ENCODE assay signal across 8 cellular contexts in genomic region chr11:67507242-67507890, GRCh38. TPM values are rescaled to one million over a fixed set of nuclear protein-coding genes. Genes with fewer than 3 reads are reported as not detected.
DNase-seq lines count a peak whose midpoint lies in the region; ATAC-seq lines count a peak whose summit lies in the region.

No MANE protein-coding gene starts in this region.

- no peaks in the 10 kb centered on the region for H3K27me3 ChIP-seq in esophagus (ENCODE audit: control insufficient read depth in 1 of 2, insufficient read depth in 2 of 2, low read length in 2 of 2)
- no peaks in the 10 kb centered on the region for H3K27me3 ChIP-seq in naive thymus-derived CD4-positive, alpha-beta T cell (ENCODE audit: control insufficient read depth in 2 of 2, insufficient read depth in 2 of 2, low read length in 2 of 2)

- H3K4me1 ChIP-seq in esophagus (ENCODE audit: control insufficient read depth in 2 of 2, insufficient read depth in 2 of 2, low read length in 1 of 2): peaks cover 12 to 27% of the 10 kb centered on the region in 2 donors
- H3K4me1 ChIP-seq in naive thymus-derived CD4-positive, alpha-beta T cell (ENCODE audit: control insufficient read depth in 2 of 2, insufficient read depth in 2 of 2, low read length in 2 of 2): peaks cover 40 to 45% of the 10 kb centered on the region in 2 donors

- peaks cover 0 to 1% of the 10 kb centered on the region in 2 donors for H3K36me3 ChIP-seq in esophagus (ENCODE audit: control insufficient read depth in 2 of 2, insufficient read depth in 2 of 2, low read length in 1 of 2)
- H3K36me3 ChIP-seq in naive thymus-derived CD4-positive, alpha-beta T cell (ENCODE audit: control insufficient read depth in 2 of 3, insufficient read depth in 3 of 3, low read length in 3 of 3): peaks cover 0 to 10% (median 0%) of the 10 kb centered on the region in 3 experiments

- H3K36me3 Mint-ChIP-seq in naive thymus-derived CD4-positive, alpha-beta T cell: peaks cover 0 to 16% (median 0%) of the 10 kb centered on the region in 5 donors

- H3K9me3 Mint-ChIP-seq in naive thymus-derived CD4-positive, alpha-beta T cell: peaks cover 0 to 5% (median 0%) of the 10 kb centered on the region in 11 donors

- 21 to 23% methylated on average over 34 of the region's 34 CpGs for WGBS in esophagus, 2 donors

- H3K4me3 ChIP-seq in esophagus (ENCODE audit: low read depth in 1 of 2, low read length in 2 of 2): peak overlapping the region; percentile 57 to 73
- peak overlapping the region; percentile 91 for H3K4me3 ChIP-seq in naive thymus-derived CD4-positive, alpha-beta T cell (ENCODE audit: low read length)

- DNase-seq in Ammon's horn (ENCODE audit: low spot score) (peak; percentile 71), HCEC 1CT (peak; percentile 32), SW480 (ENCODE audit: low spot score) (peak; percentile 74)
- peak in 5 of 9 donors; percentile 8 to 36 (median 20) for DNase-seq in naive thymus-derived CD4-positive, alpha-beta T cell

- CTCF ChIA-PET in naive thymus-derived CD4-positive, alpha-beta T cell (lab: Charles Lee): interaction anchor here (1.0 to 1.1 kb wide), 2 partner anchors 87 to 118 kb away, joined by 3 to 4 read pairs; no protein-coding TSS in a partner anchor

- peak overlapping the region; percentile 94 to 97 for H3K27ac ChIP-seq in esophagus (ENCODE audit: low read depth in 2 of 2, low read length in 1 of 2)
- H3K27ac ChIP-seq in naive thymus-derived CD4-positive, alpha-beta T cell (ENCODE audit: low read depth, low read length): peak overlapping the region; percentile 96

- no peak for ATAC-seq in naive thymus-derived CD4-positive, alpha-beta T cell
- no peak for ATAC-seq in GM19397 (IDR thresholded peaks at IDR 0.05; ENCODE audit: unreplicated experiment)
- no peak for ATAC-seq in HG03469 (IDR thresholded peaks at IDR 0.05; ENCODE audit: unreplicated experiment)
- no peak for ATAC-seq in GM21825 (IDR thresholded peaks at IDR 0.05; ENCODE audit: unreplicated experiment)

- POLR2A ChIA-PET in naive thymus-derived CD4-positive, alpha-beta T cell (lab: Charles Lee): interaction anchor here (0.6 to 2.4 kb wide), 14 partner anchors 21 to 299 kb away, joined by 3 to 14 read pairs (median 4); partner anchors contain the start of genes AIP, POLD4, PPP1CA and RAD9A

- H3K27me3 Mint-ChIP-seq in naive thymus-derived CD4-positive, alpha-beta T cell: peaks cover 0 to 12% (median 0%) of the 10 kb centered on the region in 5 donors

- peaks cover 26 to 49% (median 41%) of the 10 kb centered on the region in 7 donors for H3K4me1 Mint-ChIP-seq in naive thymus-derived CD4-positive, alpha-beta T cell

- H3K27ac Mint-ChIP-seq in naive thymus-derived CD4-positive, alpha-beta T cell: peak overlapping the region; percentile 77 to 98 (median 96)

- intact Hi-C loops in naive thymus-derived CD4-positive, alpha-beta T cell (cut with micrococcal nuclease): loop anchor here (5.0 kb wide), 4 partner anchors 240 to 1190 kb away; partner anchors contain the start of genes CD248 (in 1 of the 2), GRK2 (in 1 of the 2) and RBM14 (in 1 of the 2)

- peak overlapping the region; percentile 89 to 95 (median 90) for H3K4me3 Mint-ChIP-seq in naive thymus-derived CD4-positive, alpha-beta T cell

- peaks cover 0 to 2% of the 10 kb centered on the region in 2 donors for H3K9me3 ChIP-seq in esophagus (ENCODE audit: control insufficient read depth in 2 of 2, insufficient read depth in 1 of 2, low read depth in 1 of 2, low read length in 1 of 2)
- H3K9me3 ChIP-seq in naive thymus-derived CD4-positive, alpha-beta T cell (ENCODE audit: control insufficient read depth in 2 of 3, low read length in 3 of 3): no peaks in the 10 kb centered on the region

RNA-seq across cellular contexts. Expression of gene CDK2AP2, which starts 0.6 kb away (rescaled TPM):
- polyA plus RNA-seq in esophagus: 10 to 100 TPM; 49.4 to 52.2 TPM
- 100 to 1,000 TPM in 1 of 5 experiments, 10 to 100 TPM in 4; 31.0 to 168 (median 61.9) TPM for total RNA-seq in naive thymus-derived CD4-positive, alpha-beta T cell
- polyA plus RNA-seq in naive thymus-derived CD4-positive, alpha-beta T cell: 10 to 100 TPM; 64.5 to 94.3 TPM

RNA-seq across cellular contexts. Expression of gene PITPNM1, which starts 2.2 kb away (rescaled TPM):
- 10 to 100 TPM; 18.2 to 29.3 TPM for polyA plus RNA-seq in esophagus
- 100 to 1,000 TPM in 3 of 5 experiments, 10 to 100 TPM in 2; 78.9 to 133 (median 112) TPM for total RNA-seq in naive thymus-derived CD4-positive, alpha-beta T cell
- 10 to 100 TPM in 1 of 2 donors, 1 to 10 TPM in 1; 9.5 to 30.8 TPM for polyA plus RNA-seq in naive thymus-derived CD4-positive, alpha-beta T cell

RNA-seq across cellular contexts. Expression of gene CABP2, which starts 15.9 kb away (rescaled TPM):
- not detected for polyA plus RNA-seq in esophagus
- not detected for total RNA-seq in naive thymus-derived CD4-positive, alpha-beta T cell
- not detected for polyA plus RNA-seq in naive thymus-derived CD4-positive, alpha-beta T cell

RNA-seq across cellular contexts. Expression of gene AIP, which starts 24.5 kb away (rescaled TPM):
- 10 to 100 TPM; 34.1 to 41.5 TPM for polyA plus RNA-seq in esophagus
- 100 to 1,000 TPM; 107 to 156 (median 137) TPM for total RNA-seq in naive thymus-derived CD4-positive, alpha-beta T cell
- 100 to 1,000 TPM; 137 to 205 TPM for polyA plus RNA-seq in naive thymus-derived CD4-positive, alpha-beta T cell

RNA-seq across cellular contexts. Expression of gene TMEM134, which starts 38.3 kb away (rescaled TPM):
- polyA plus RNA-seq in esophagus: 100 to 1,000 TPM; 154 to 160 TPM
- 10 to 100 TPM; 52.4 to 94.6 (median 70.6) TPM for total RNA-seq in naive thymus-derived CD4-positive, alpha-beta T cell
- polyA plus RNA-seq in naive thymus-derived CD4-positive, alpha-beta T cell: 100 to 1,000 TPM; 131 to 143 TPM

Comparison
In these comparisons a context has a peak if more than half of its experiments do, and no peak if none do; other contexts are left out.
1. DNase-seq: peak in every context shown above with its lines; median percentile 74 in SW480; 71 in Ammon's horn; 32 in HCEC 1CT; 20 in naive thymus-derived CD4-positive, alpha-beta T cell.